Comparison of ENCODE assay signal across 8 cellular contexts in the genomic region with DNA sequence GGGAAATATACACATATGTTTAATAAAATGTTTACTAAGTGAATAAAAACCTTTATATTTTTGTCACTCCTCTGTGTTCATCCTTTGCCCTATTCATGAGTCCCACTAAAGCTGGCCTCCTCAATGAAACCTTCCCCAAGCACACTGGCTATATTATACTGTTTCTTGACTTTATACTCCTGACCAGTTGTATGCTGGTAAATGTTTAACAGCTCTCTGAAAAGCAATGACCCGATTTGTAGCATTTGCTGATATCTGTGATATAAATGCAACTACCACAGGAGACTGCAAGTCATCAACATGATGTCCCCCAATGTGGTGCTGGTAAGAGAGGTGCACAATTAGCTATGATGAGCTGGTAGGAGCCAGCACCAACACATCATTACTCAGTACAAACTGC.
"Had no signal": no experiment of that assay in that cellular context is flagged by ENCODE, and none has a peak within 500 bp of the region (broad histone marks: within the 10 kb centered on the region; RNA-seq: fewer than 3 reads in every experiment).

No MANE protein-coding gene starts in this region.

- H2AFZ ChIP-seq: GM23338 had no signal

- FAIRE-seq: H1, H54, HTR-8/SVneo, K562 had no signal

- H3K4me3 ChIP-seq: GM23338, K562 had no signal

- H3K4me2 ChIP-seq: GM23338 had no signal

- DNase-seq: H9, HCEC 1CT, IMR-90 had no signal
